31 cellular contexts compared by ENCODE assay signal in genomic region chr11:92793189-92793588, GRCh38.
"Had no signal": no experiment of that assay in that cellular context is flagged by ENCODE, and none has a peak within 500 bp of the region (broad histone marks: within the 10 kb centered on the region; RNA-seq: fewer than 3 reads in every experiment).

No MANE protein-coding gene starts in this region.

- ATAC-seq: activated CD8-positive, alpha-beta memory T cell treated with anti-CD3 and anti-CD28 coated beads, Interleukin-2, amount 10 ng/mL, durations not matched to agents 7 days and 5 days; activated CD8-positive, alpha-beta T cell treated with anti-CD3 and anti-CD28 coated beads, Interleukin-2, amount 10 ng/mL, durations not matched to agents 7 days and 5 days; activated naive CD4-positive, alpha-beta T cell treated with anti-CD3 and anti-CD28 coated beads, Interleukin-2, amount 50 U/mL, for 72 hours; mucosa of descending colon; pancreas; psoas muscle; stimulated activated memory B cell treated with anti-CD40 and anti-IgM and Interleukin-4, amounts not matched to agents 10 μg/mL and 1 μg/mL and 100 μg/mL, for 72 hours; T-helper 17 cell; upper lobe of right lung had no signal

- H3K4me1 Mint-ChIP-seq: activated CD4-positive, alpha-beta T cell treated with anti-CD3 and anti-CD28 coated beads, Interleukin-2, amount 10 ng/mL, durations not matched to agents 7 days and 5 days; activated CD8-positive, alpha-beta memory T cell treated with anti-CD3 and anti-CD28 coated beads, Interleukin-2, amount 10 ng/mL, durations not matched to agents 7 days and 5 days; nephron; stimulated activated memory B cell treated with anti-CD40 and anti-IgM and Interleukin-4, amounts not matched to agents 10 μg/mL and 1 μg/mL and 100 μg/mL, for 72 hours; T-helper 17 cell had no signal

- H3K36me3 ChIP-seq: esophagus squamous epithelium, left ventricle myocardium inferior, pancreas, right atrium auricular region, upper lobe of right lung had no signal

- H3K4me1 ChIP-seq: esophagus squamous epithelium, left ventricle myocardium inferior, pancreas, psoas muscle, right atrium auricular region, stomach, tibial artery, upper lobe of right lung had no signal

- H3K27ac Mint-ChIP-seq: activated CD4-positive, alpha-beta T cell treated with anti-CD3 and anti-CD28 coated beads, Interleukin-2, amount 10 ng/mL, durations not matched to agents 7 days and 5 days; activated CD8-positive, alpha-beta memory T cell treated with anti-CD3 and anti-CD28 coated beads, Interleukin-2, amount 10 ng/mL, durations not matched to agents 7 days and 5 days; activated CD8-positive, alpha-beta T cell treated with anti-CD3 and anti-CD28 coated beads, Interleukin-2, amount 10 ng/mL, durations not matched to agents 7 days and 5 days; activated naive CD4-positive, alpha-beta T cell treated with anti-CD3 and anti-CD28 coated beads, Interleukin-2, amount 50 U/mL, for 72 hours; activated T-helper 2 cell treated with anti-CD3 and anti-CD28 coated beads, Interferon-gamma antibody, Interleukin-2, Interleukin-4, amounts not matched to agents 10 μg/mL and 5 μg/mL and 100 μg/mL, durations not matched to agents 14 hours and 24 hours and 36 hours; nephron; stimulated activated memory B cell treated with anti-CD40 and anti-IgM and Interleukin-4, amounts not matched to agents 10 μg/mL and 1 μg/mL and 100 μg/mL, for 72 hours; T-helper 17 cell had no signal

- H3K36me3 Mint-ChIP-seq: activated CD8-positive, alpha-beta memory T cell treated with anti-CD3 and anti-CD28 coated beads, Interleukin-2, amount 10 ng/mL, durations not matched to agents 7 days and 5 days; activated naive CD4-positive, alpha-beta T cell treated with anti-CD3 and anti-CD28 coated beads, Interleukin-2, amount 50 U/mL, for 72 hours; stimulated activated memory B cell treated with anti-CD40 and anti-IgM and Interleukin-4, amounts not matched to agents 10 μg/mL and 1 μg/mL and 100 μg/mL, for 72 hours had no signal

- H3K9me3 Mint-ChIP-seq: activated T-helper 2 cell treated with anti-CD3 and anti-CD28 coated beads, Interferon-gamma antibody, Interleukin-2, Interleukin-4, amounts not matched to agents 10 μg/mL and 5 μg/mL and 100 μg/mL, durations not matched to agents 14 hours and 24 hours and 36 hours; nephron had no signal

- H3K27ac ChIP-seq: epithelial cell of prostate, esophagus squamous epithelium, left ventricle myocardium inferior, pancreas, psoas muscle, right atrium auricular region, stomach, tibial artery, upper lobe of right lung had no signal

- DNase-seq: activated CD4-positive, alpha-beta T cell treated with anti-CD3 and anti-CD28 coated beads for 1 hour; activated CD4-positive, alpha-beta T cell treated with anti-CD3 and anti-CD28 coated beads, Interleukin-2, amount 10 ng/mL, durations not matched to agents 7 days and 5 days; activated CD8-positive, alpha-beta memory T cell treated with anti-CD3 and anti-CD28 coated beads, Interleukin-2, amount 10 ng/mL, durations not matched to agents 7 days and 5 days; activated CD8-positive, alpha-beta T cell treated with anti-CD3 and anti-CD28 coated beads, Interleukin-2, amount 10 ng/mL, durations not matched to agents 7 days and 5 days; activated naive CD4-positive, alpha-beta T cell; activated T-cell treated with anti-CD3 and anti-CD28 coated beads, Interleukin-2, amount 50 U/mL, for 48 hours; dermis blood vessel endothelial cell; effector CD4-positive, alpha-beta T cell; esophagus squamous epithelium; foreskin melanocyte; left ventricle myocardium inferior; mucosa of descending colon; nucleus accumbens; pancreas; psoas muscle; stimulated activated CD4-positive, alpha-beta T cell treated with anti-CD3 and anti-CD28 coated beads, Interleukin-1b, Interleukin-23, amount 100 ng/mL, for 48 hours; stimulated activated CD4-positive, alpha-beta T cell treated with anti-CD3 and anti-CD28 coated beads, Interleukin-4, amount 100 ng/mL, for 4 hours; stimulated activated CD8-positive, alpha-beta memory T cell treated with anti-CD3 and anti-CD28 coated beads, Interleukin-4, amount 100 ng/mL, for 48 hours; stomach; T-helper 17 cell; T1000; tibial artery; upper lobe of right lung had no signal

- H3K4me3 Mint-ChIP-seq: activated CD4-positive, alpha-beta T cell treated with anti-CD3 and anti-CD28 coated beads, Interleukin-2, amount 10 ng/mL, durations not matched to agents 7 days and 5 days; activated CD8-positive, alpha-beta memory T cell treated with anti-CD3 and anti-CD28 coated beads, Interleukin-2, amount 10 ng/mL, durations not matched to agents 7 days and 5 days; activated CD8-positive, alpha-beta T cell treated with anti-CD3 and anti-CD28 coated beads, Interleukin-2, amount 10 ng/mL, durations not matched to agents 7 days and 5 days; nephron; stimulated activated memory B cell treated with anti-CD40 and anti-IgM and Interleukin-4, amounts not matched to agents 10 μg/mL and 1 μg/mL and 100 μg/mL, for 72 hours; T-helper 17 cell had no signal

- H3K27me3 Mint-ChIP-seq: activated CD4-positive, alpha-beta T cell treated with anti-CD3 and anti-CD28 coated beads, Interleukin-2, amount 10 ng/mL, durations not matched to agents 7 days and 5 days; activated CD8-positive, alpha-beta memory T cell treated with anti-CD3 and anti-CD28 coated beads, Interleukin-2, amount 10 ng/mL, durations not matched to agents 7 days and 5 days; stimulated activated memory B cell treated with anti-CD40 and anti-IgM and Interleukin-4, amounts not matched to agents 10 μg/mL and 1 μg/mL and 100 μg/mL, for 72 hours; T-helper 17 cell had no signal

- H3K4me2 ChIP-seq: smooth muscle cell had no signal

- H3K27me3 ChIP-seq: esophagus squamous epithelium, pancreas, right atrium auricular region, stomach, tibial artery, upper lobe of right lung had no signal

- H3K4me3 ChIP-seq: esophagus squamous epithelium, left ventricle myocardium inferior, lung, mucosa of descending colon, pancreas, psoas muscle, right atrium auricular region, smooth muscle cell, stomach, tibial artery, upper lobe of right lung had no signal

- H3K9me3 ChIP-seq: esophagus squamous epithelium, left ventricle myocardium inferior, mucosa of descending colon, pancreas, psoas muscle, right atrium auricular region, stomach, tibial artery, upper lobe of right lung had no signal
